7 cellular contexts compared by ENCODE assay signal in genomic region chr2:193279361-193279760, GRCh38.
"Had no signal": no experiment of that assay in that cellular context is flagged by ENCODE, and none has a peak within 500 bp of the region (broad histone marks: within the 10 kb centered on the region; RNA-seq: fewer than 3 reads in every experiment).

No MANE protein-coding gene starts in this region.

- ATAC-seq: HepG2, K562 had no signal

- H3K27ac ChIP-seq: HL-60 had no signal

- DNase-seq: IMR-90, KBM-7, KG1 had no signal

- FAIRE-seq: HepG2, HTR-8/SVneo, K562 had no signal

- H3K4me3 ChIP-seq: K562 had no signal
